10 cellular contexts compared by ENCODE assay signal in the genomic region with DNA sequence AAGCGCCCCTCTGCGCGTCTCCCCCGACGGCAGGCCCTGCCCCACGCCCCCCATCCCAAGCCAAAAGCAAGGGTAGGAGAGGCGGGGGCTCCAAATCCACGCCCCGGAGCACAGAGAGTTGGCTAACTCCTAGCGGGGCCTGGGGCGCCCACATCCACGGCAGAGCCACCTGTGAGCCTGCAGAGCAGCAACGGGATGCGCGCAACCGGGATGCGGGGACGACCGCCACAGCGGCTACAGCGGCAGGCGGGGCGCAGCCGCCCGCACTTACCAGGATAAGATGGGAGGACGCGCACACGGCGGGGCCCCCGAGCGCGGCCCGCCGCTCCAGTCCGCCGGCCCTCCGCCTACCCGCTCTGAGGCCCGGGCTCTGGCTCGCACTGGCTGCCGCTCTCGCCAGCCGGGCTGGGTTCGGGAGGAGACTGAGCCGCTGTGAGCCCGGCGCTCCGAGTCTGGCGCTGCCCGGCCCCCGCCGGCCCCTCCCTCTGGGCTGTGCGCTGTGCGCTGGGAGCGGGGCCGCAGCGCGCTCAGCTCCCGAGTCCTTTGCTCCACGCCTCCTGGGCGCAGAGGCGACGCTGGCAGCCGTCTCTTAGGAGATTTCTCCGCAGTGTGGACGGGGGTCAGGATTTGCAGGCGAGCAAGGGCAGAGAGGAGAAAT. TPM values are rescaled to one million over a fixed set of nuclear protein-coding genes. Genes with fewer than 3 reads are reported as not detected.
DNase-seq lines count a peak whose midpoint lies in the region; ATAC-seq lines count a peak whose summit lies in the region.
"Had no signal": no experiment of that assay in that cellular context is flagged by ENCODE, and none has a peak within 500 bp of the region (broad histone marks: within the 10 kb centered on the region; RNA-seq: fewer than 3 reads in every experiment).

Gene SLC24A2, minus strand, starts transcription at position 424 of the 658 bp plus-strand sequence.

- H3K9me3 Mint-ChIP-seq in activated CD4-positive, alpha-beta T cell treated with anti-CD3 and anti-CD28 coated beads for 36 hours (ENCODE audit: low read depth): no peaks in the 10 kb centered on the region
- H3K9me3 Mint-ChIP-seq in activated CD4-positive, alpha-beta T cell treated with anti-CD3 and anti-CD28 coated beads, Interleukin-2, amount 10 ng/mL, durations not matched to agents 7 days and 5 days: no peaks in the 10 kb centered on the region
- H3K9me3 Mint-ChIP-seq: activated naive CD4-positive, alpha-beta T cell treated with anti-CD3 and anti-CD28 coated beads for 36 hours had no signal

- no peaks in the 10 kb centered on the region for H3K4me1 Mint-ChIP-seq in activated CD4-positive, alpha-beta T cell treated with anti-CD3 and anti-CD28 coated beads for 36 hours
- no peaks in the 10 kb centered on the region for H3K4me1 Mint-ChIP-seq in activated CD4-positive, alpha-beta T cell treated with anti-CD3 and anti-CD28 coated beads, Interleukin-2, amount 10 ng/mL, durations not matched to agents 7 days and 5 days

- POLR2A ChIA-PET in activated CD4-positive, alpha-beta T cell treated with anti-CD3 and anti-CD28 coated beads for 36 hours (lab: Charles Lee): no interaction called here
- POLR2A ChIA-PET in activated CD4-positive, alpha-beta T cell treated with anti-CD3 and anti-CD28 coated beads, Interleukin-2, amount 10 ng/mL, durations not matched to agents 7 days and 5 days (lab: Charles Lee): no interaction called here

- H3K4me3 Mint-ChIP-seq in activated CD4-positive, alpha-beta T cell treated with anti-CD3 and anti-CD28 coated beads for 36 hours: no peak within 1 kb of the TSS
- H3K4me3 Mint-ChIP-seq in activated CD4-positive, alpha-beta T cell treated with anti-CD3 and anti-CD28 coated beads, Interleukin-2, amount 10 ng/mL, durations not matched to agents 7 days and 5 days: no peak within 1 kb of the TSS
- H3K4me3 Mint-ChIP-seq: activated naive CD4-positive, alpha-beta T cell treated with anti-CD3 and anti-CD28 coated beads for 36 hours had no signal

- CTCF ChIA-PET in activated CD4-positive, alpha-beta T cell treated with anti-CD3 and anti-CD28 coated beads for 36 hours (lab: Charles Lee): no interaction called here
- CTCF ChIA-PET in activated CD4-positive, alpha-beta T cell treated with anti-CD3 and anti-CD28 coated beads, Interleukin-2, amount 10 ng/mL, durations not matched to agents 7 days and 5 days (lab: Charles Lee): no interaction called here

- H3K36me3 Mint-ChIP-seq in activated CD4-positive, alpha-beta T cell treated with anti-CD3 and anti-CD28 coated beads for 36 hours (ENCODE audit: low read depth): no peaks in the 10 kb centered on the region
- H3K36me3 Mint-ChIP-seq in activated CD4-positive, alpha-beta T cell treated with anti-CD3 and anti-CD28 coated beads, Interleukin-2, amount 10 ng/mL, durations not matched to agents 7 days and 5 days (ENCODE audit: low read depth): no peaks in the 10 kb centered on the region

- H3K27ac Mint-ChIP-seq in activated CD4-positive, alpha-beta T cell treated with anti-CD3 and anti-CD28 coated beads for 36 hours: no peak within 1 kb of the TSS
- H3K27ac Mint-ChIP-seq in activated CD4-positive, alpha-beta T cell treated with anti-CD3 and anti-CD28 coated beads, Interleukin-2, amount 10 ng/mL, durations not matched to agents 7 days and 5 days: no peak within 1 kb of the TSS
- H3K27ac Mint-ChIP-seq: activated naive CD4-positive, alpha-beta T cell treated with anti-CD3 and anti-CD28 coated beads for 36 hours had no signal

- ATAC-seq in activated CD4-positive, alpha-beta T cell treated with anti-CD3 and anti-CD28 coated beads for 36 hours: no peak
- ATAC-seq in HG02970 (IDR thresholded peaks at IDR 0.05; ENCODE audit: low FRiP score, unreplicated experiment): no peak
- no peak for ATAC-seq in HG02623 (IDR thresholded peaks at IDR 0.05; ENCODE audit: unreplicated experiment)
- ATAC-seq in HG03108 (IDR thresholded peaks at IDR 0.05; ENCODE audit: unreplicated experiment): no peak

- DNase-seq in activated CD4-positive, alpha-beta T cell treated with anti-CD3 and anti-CD28 coated beads for 36 hours: peak; percentile 5
- no peak for DNase-seq in activated CD4-positive, alpha-beta T cell treated with anti-CD3 and anti-CD28 coated beads, Interleukin-2, amount 10 ng/mL, durations not matched to agents 7 days and 5 days
- DNase-seq in astrocyte of the hippocampus (ENCODE audit: low read depth, low spot score) (peak; percentile 33), superior temporal gyrus (ENCODE audit: extremely low spot score) (peak; percentile 76)
- DNase-seq: activated naive CD4-positive, alpha-beta T cell treated with anti-CD3 and anti-CD28 coated beads for 36 hours had no signal

- H3K27me3 ChIP-seq in layer of hippocampus (ENCODE audit: control insufficient read depth, insufficient read depth, low read length): peaks cover 3% of the 10 kb centered on the region

- H3K27me3 Mint-ChIP-seq in activated CD4-positive, alpha-beta T cell treated with anti-CD3 and anti-CD28 coated beads for 36 hours: peaks cover 37% of the 10 kb centered on the region
- H3K27me3 Mint-ChIP-seq in activated CD4-positive, alpha-beta T cell treated with anti-CD3 and anti-CD28 coated beads, Interleukin-2, amount 10 ng/mL, durations not matched to agents 7 days and 5 days: peaks cover 65% of the 10 kb centered on the region

- peak within 1 kb of the TSS; percentile 80 for H3K27ac ChIP-seq in layer of hippocampus (ENCODE audit: low read depth, low read length)
- H3K27ac ChIP-seq: pancreas had no signal

- intact Hi-C loops in activated CD4-positive, alpha-beta T cell treated with anti-CD3 and anti-CD28 coated beads for 36 hours (cut with DNase I, micrococcal nuclease): no loop called here

RNA-seq across cellular contexts. Expression of gene SLC24A2, which starts in this region (rescaled TPM):
- not detected for total RNA-seq in activated CD4-positive, alpha-beta T cell treated with anti-CD3 and anti-CD28 coated beads for 36 hours
- not detected for total RNA-seq in activated CD4-positive, alpha-beta T cell treated with anti-CD3 and anti-CD28 coated beads, Interleukin-2, amount 10 ng/mL, durations not matched to agents 7 days and 5 days
- total RNA-seq: activated naive CD4-positive, alpha-beta T cell treated with anti-CD3 and anti-CD28 coated beads for 36 hours had no signal

Comparison
In these comparisons a context has a peak if more than half of its experiments do, and no peak if none do; other contexts are left out.
1. Peak in DNase-seq in activated CD4-positive, alpha-beta T cell treated with anti-CD3 and anti-CD28 coated beads for 36 hours; RNA of the gene not detected or under 1 TPM.